Comparison of ENCODE assay signal across 8 cellular contexts in the genomic region with DNA sequence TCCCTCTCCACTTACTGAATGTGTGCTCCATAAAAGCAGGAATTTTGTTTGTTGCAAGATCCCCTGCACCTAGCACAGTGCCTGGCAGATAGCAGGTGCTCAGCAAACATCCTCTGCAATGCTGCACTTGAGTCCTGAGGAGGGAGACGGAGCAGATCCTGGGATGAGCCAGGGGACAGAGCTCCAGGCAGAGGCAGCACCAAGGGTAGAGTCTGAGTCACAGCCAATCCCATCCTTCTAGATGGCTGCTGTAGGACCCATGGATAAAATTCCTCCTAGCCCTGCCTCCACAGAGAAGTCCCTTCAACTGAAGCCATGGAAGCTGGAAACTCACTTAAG. TPM values are rescaled to one million over a fixed set of nuclear protein-coding genes. Genes with fewer than 3 reads are reported as not detected.
DNase-seq lines count a peak whose midpoint lies in the region; TF ChIP-seq lines count a peak whose summit lies in the region.
"Not testable (repeated sequence)": the region's sequence is repeated elsewhere in the genome, so short reads cannot be mapped to it uniquely, and the experiment has no call there.

No MANE protein-coding gene starts in this region.

- not testable (repeated sequence) for H3K4ac ChIP-seq in mesendoderm (ENCODE audit: low read depth, low read length)

- intact Hi-C loops in MCF 10A (cut with micrococcal nuclease), result loop anchor here (2.0 kb wide), 1 partner anchor 52 kb away; no protein-coding TSS in a partner anchor

- not testable (repeated sequence) for H3K56ac ChIP-seq in mesendoderm (ENCODE audit: low read length)

- H3K9ac ChIP-seq in mesendoderm (ENCODE audit: low read length), result not testable (repeated sequence)

- H3K4me3 Mint-ChIP-seq in MCF 10A (ENCODE audit: unreplicated experiment); type B pancreatic cell: not testable (repeated sequence)

- not testable (repeated sequence) for H2BK120ac ChIP-seq in mesendoderm (ENCODE audit: low read depth, low read length)

- no CpG with 5 or more reads among the region's 1 CpG for WGBS in mesendoderm (ENCODE audit: extremely low coverage, insufficient coverage, low lambda C conversion rate)

- BruUV-seq in MCF 10A (replicated peaks; lab: Mats Ljungman, UMichigan), result not testable (repeated sequence)

- DNase-seq in A172 (ENCODE audit: low spot score), result peak; percentile 23
- peak; percentile 4 for DNase-seq in ELR (ENCODE audit: low read depth)
- DNase-seq in M059J (ENCODE audit: low read depth), result peak; percentile 27
- DNase-seq in RPMI7951 (ENCODE audit: low read depth), result peak; percentile 42
- DNase-seq in MCF 10A (ENCODE audit: unreplicated experiment), result peak; percentile 28
- DNase-seq in epithelial cell of prostate (ENCODE audit: low read depth, low spot score); type B pancreatic cell (ENCODE audit: extremely low spot score, unreplicated experiment): not testable (repeated sequence)
- DNase-seq in mesendoderm, result peak; percentile 65

- H3K36me3 ChIP-seq in mesendoderm (ENCODE audit: control insufficient read depth, insufficient read depth, low read length), result not testable (repeated sequence)

- H3K79me1 ChIP-seq in mesendoderm (ENCODE audit: low read length), result not testable (repeated sequence)

- peak overlapping the region; percentile 79 for H3K27ac Mint-ChIP-seq in MCF 10A (ENCODE audit: low read depth, unreplicated experiment)
- peak overlapping the region; percentile 72 for H3K27ac Mint-ChIP-seq in type B pancreatic cell

- H3K18ac ChIP-seq in mesendoderm (ENCODE audit: low read length), result not testable (repeated sequence)

- not testable (repeated sequence) for H3K36me3 Mint-ChIP-seq in MCF 10A (ENCODE audit: insufficient read depth, unreplicated experiment); type B pancreatic cell

- not testable (repeated sequence) for H3K4me1 ChIP-seq in mesendoderm (ENCODE audit: control insufficient read depth, low read depth, low read length)

- TF ChIP-seq CTCF in MCF 10A (IDR thresholded peaks at IDR 0.05; ENCODE audit: unreplicated experiment); type B pancreatic cell (conservative IDR thresholded peaks at IDR 0.05): not testable (repeated sequence)

- H4K8ac ChIP-seq in mesendoderm (ENCODE audit: low read depth, low read length), result not testable (repeated sequence)

- not testable (repeated sequence) for H3K23ac ChIP-seq in mesendoderm (ENCODE audit: low read length)

- H3K4me1 Mint-ChIP-seq in MCF 10A (ENCODE audit: insufficient read depth, unreplicated experiment) (peaks cover 58% of the 10 kb centered on the region), type B pancreatic cell (ENCODE audit: unreplicated experiment) (peaks cover 42% of the 10 kb centered on the region)

- not testable (repeated sequence) for H2BK15ac ChIP-seq in mesendoderm (replicated peaks; ENCODE audit: low read depth)

- not testable (repeated sequence) for H3K9me3 Mint-ChIP-seq in MCF 10A (ENCODE audit: unreplicated experiment); type B pancreatic cell

- H3K4me3 ChIP-seq in mesendoderm (ENCODE audit: low read length), result not testable (repeated sequence)

- POLR2A ChIA-PET in MCF 10A (lab: Yijun Ruan, JAX), result interaction anchor here (0.6 to 1.3 kb wide), 4 partner anchors 26 to 123 kb away, joined by 3 to 6 read pairs (median 4); no protein-coding TSS in a partner anchor

- not testable (repeated sequence) for H3K4me2 ChIP-seq in mesendoderm (ENCODE audit: low read length)

- peak overlapping the region; percentile 54 for H3K27ac ChIP-seq in epithelial cell of prostate
- H3K27ac ChIP-seq in mesendoderm (ENCODE audit: low read depth, low read length), result not testable (repeated sequence)

- not testable (repeated sequence) for H3K79me2 ChIP-seq in mesendoderm (ENCODE audit: control insufficient read depth, insufficient read depth, low read length)

- not testable (repeated sequence) for H2AK5ac ChIP-seq in mesendoderm (ENCODE audit: low read length)

- not testable (repeated sequence) for H3K27me3 Mint-ChIP-seq in MCF 10A (ENCODE audit: insufficient read depth, unreplicated experiment)
- H3K27me3 Mint-ChIP-seq in type B pancreatic cell, result peaks cover 14% of the 10 kb centered on the region

- CTCF ChIA-PET in MCF 10A (lab: Yijun Ruan, JAX), result interaction anchor here (0.7 to 2.9 kb wide), 6 partner anchors 10 to 451 kb away, joined by 3 to 9 read pairs (median 4); no protein-coding TSS in a partner anchor

- H2BK5ac ChIP-seq in mesendoderm (ENCODE audit: low read length), result not testable (repeated sequence)

- H4K5ac ChIP-seq in mesendoderm (ENCODE audit: low read length), result not testable (repeated sequence)

- H3K27me3 ChIP-seq in mesendoderm (ENCODE audit: insufficient read depth, low read length, poor library complexity), result not testable (repeated sequence)

RNA-seq across cellular contexts. Expression of a gene that starts 59.3 kb away (rescaled TPM):
- total RNA-seq in A172 (2014; rRNA removed; shearing (Covaris generic)), result 23.5 TPM in 2 replicates
- total RNA-seq in M059J (2014; rRNA removed; shearing (Covaris generic)), result 104 and 140 TPM in 2 replicates
- 66.1 and 74.4 TPM in 2 replicates for total RNA-seq in RPMI7951 (2014; rRNA removed; shearing (Covaris generic))
- total RNA-seq in MCF 10A (2022) (68.7 and 82.2 TPM in 2 replicates), type B pancreatic cell (ENCODE audit: low replicate concordance) (89.0 and 146 TPM in 2 replicates)
- 42.8 TPM for polyA plus RNA-seq in mesendoderm (2013, experiment 1 of 2)
- polyA plus RNA-seq in mesendoderm (2013, experiment 2 of 2), result 40.6 TPM
